ENCODE assay signal across 14 cellular contexts in genomic region chr5:82405166-82405565, GRCh38.
DNase-seq lines count a peak whose midpoint lies in the region; ATAC-seq and TF ChIP-seq lines count a peak whose summit lies in the region.
"Had no signal": no experiment of that assay in that cellular context is flagged by ENCODE, and none has a peak within 500 bp of the region (broad histone marks: within the 10 kb centered on the region; RNA-seq: fewer than 3 reads in every experiment).

No MANE protein-coding gene starts in this region.

- TF ChIP-seq CTCF in RWPE2 (IDR thresholded peaks at IDR 0.05; ENCODE audit: poor library complexity, severe bottlenecking) (no peak), osteoblast (IDR thresholded peaks at IDR 0.05; ENCODE audit: extremely low read depth, low read depth, low read length) (no peak)

- H3K9me3 ChIP-seq in RWPE2 (ENCODE audit: severe bottlenecking) = peaks cover 6% of the 10 kb centered on the region
- H3K9me3 ChIP-seq in osteoblast (ENCODE audit: low read depth, low read length) = peaks cover 2% of the 10 kb centered on the region

- H3K4me2 ChIP-seq in osteoblast (ENCODE audit: insufficient read depth, low read length) = peak overlapping the region; percentile 44

- no peaks in the 10 kb centered on the region for H4K20me1 ChIP-seq in osteoblast (ENCODE audit: insufficient read depth, low read length)

- H3K79me2 ChIP-seq in osteoblast (ENCODE audit: insufficient read depth, low read length) = no peaks in the 10 kb centered on the region
- H3K79me2 ChIP-seq: parathyroid adenoma had no signal

- no peaks in the 10 kb centered on the region for H3K36me3 ChIP-seq in RWPE2 (ENCODE audit: low read depth)
- H3K36me3 ChIP-seq in osteoblast (ENCODE audit: insufficient read depth, low read length) = no peaks in the 10 kb centered on the region

- H3K4me1 ChIP-seq in RWPE2 (ENCODE audit: insufficient read depth, poor library complexity, severe bottlenecking) (peaks cover 25% of the 10 kb centered on the region), osteoblast (ENCODE audit: insufficient read depth, low read length) (peaks cover 33% of the 10 kb centered on the region)
- H3K4me1 ChIP-seq: parathyroid adenoma had no signal

- no peak overlapping the region for H3K4me3 ChIP-seq in RWPE2 (ENCODE audit: severe bottlenecking)
- H3K4me3 ChIP-seq in osteoblast (ENCODE audit: insufficient read depth, low read length) = no peak overlapping the region
- H3K4me3 ChIP-seq: dorsolateral prefrontal cortex had no signal

- ATAC-seq in RWPE2 (ENCODE audit: low read depth) = peak; percentile 61
- ATAC-seq in HG02885 (IDR thresholded peaks at IDR 0.05; ENCODE audit: poor library complexity, unreplicated experiment) = no peak
- no peak for ATAC-seq in activated CD4-positive, CD25-positive, alpha-beta regulatory T cell treated with anti-CD3 and anti-CD28 coated beads, Interleukin-2, amount 50 U/mL, for 24 hours
- no peak for ATAC-seq in GM21526 (IDR thresholded peaks at IDR 0.05; ENCODE audit: low FRiP score, unreplicated experiment)
- ATAC-seq: activated naive CD4-positive, alpha-beta T cell treated with anti-CD3 and anti-CD28 coated beads, Interleukin-2, amount 50 U/mL, for 72 hours; CD8-positive, alpha-beta T cell; stimulated activated naive B cell treated with anti-CD40 and anti-IgM and Interleukin-4, amounts not matched to agents 10 μg/mL and 1 μg/mL and 100 μg/mL, for 72 hours had no signal

- H3K27me3 ChIP-seq in RWPE2 (ENCODE audit: insufficient read depth, poor library complexity, severe bottlenecking) = no peaks in the 10 kb centered on the region
- no peaks in the 10 kb centered on the region for H3K27me3 ChIP-seq in osteoblast (ENCODE audit: insufficient read depth, low read length)
- H3K27me3 ChIP-seq: dorsolateral prefrontal cortex had no signal

- peak overlapping the region; percentile 100 for H3K27ac ChIP-seq in RWPE2 (ENCODE audit: poor library complexity, severe bottlenecking)
- H3K27ac ChIP-seq in epithelial cell of prostate = peak overlapping the region; percentile 98
- peak overlapping the region; percentile 98 for H3K27ac ChIP-seq in osteoblast (ENCODE audit: low read depth, low read length)
- H3K27ac ChIP-seq: dorsolateral prefrontal cortex, HL-60, parathyroid adenoma had no signal

- no peak overlapping the region for H2AFZ ChIP-seq in osteoblast (ENCODE audit: low read length)
- H2AFZ ChIP-seq: parathyroid adenoma had no signal

- DNase-seq in EH (ENCODE audit: low read depth) = peak; percentile 93
- DNase-seq in RWPE2 (ENCODE audit: low spot score) = no peak
- DNase-seq in epithelial cell of prostate (ENCODE audit: low read depth, low spot score) = peak; percentile 75
- no peak for DNase-seq in osteoblast (ENCODE audit: insufficient read length, low spot score, missing footprints)
- no peak for DNase-seq in DMS153 (lab: John Stamatoyannopoulos, UW)
- DNase-seq: CD8-positive, alpha-beta T cell; dorsolateral prefrontal cortex; stimulated activated naive B cell treated with anti-CD40 and anti-IgM and Interleukin-4, amounts not matched to agents 10 μg/mL and 1 μg/mL and 100 μg/mL, for 72 hours had no signal

Comparison
In these comparisons a context has a peak if more than half of its experiments do, and no peak if none do; other contexts are left out.
1. DNase-seq: peak in EH (single experiment) and epithelial cell of prostate (single experiment); none in RWPE2 (single experiment), osteoblast (single experiment) and DMS153 (single experiment).
2. Peak in every context shown above with its lines, with median percentiles within 50 percentile points of each other: H3K27ac ChIP-seq.